In the genomic region with DNA sequence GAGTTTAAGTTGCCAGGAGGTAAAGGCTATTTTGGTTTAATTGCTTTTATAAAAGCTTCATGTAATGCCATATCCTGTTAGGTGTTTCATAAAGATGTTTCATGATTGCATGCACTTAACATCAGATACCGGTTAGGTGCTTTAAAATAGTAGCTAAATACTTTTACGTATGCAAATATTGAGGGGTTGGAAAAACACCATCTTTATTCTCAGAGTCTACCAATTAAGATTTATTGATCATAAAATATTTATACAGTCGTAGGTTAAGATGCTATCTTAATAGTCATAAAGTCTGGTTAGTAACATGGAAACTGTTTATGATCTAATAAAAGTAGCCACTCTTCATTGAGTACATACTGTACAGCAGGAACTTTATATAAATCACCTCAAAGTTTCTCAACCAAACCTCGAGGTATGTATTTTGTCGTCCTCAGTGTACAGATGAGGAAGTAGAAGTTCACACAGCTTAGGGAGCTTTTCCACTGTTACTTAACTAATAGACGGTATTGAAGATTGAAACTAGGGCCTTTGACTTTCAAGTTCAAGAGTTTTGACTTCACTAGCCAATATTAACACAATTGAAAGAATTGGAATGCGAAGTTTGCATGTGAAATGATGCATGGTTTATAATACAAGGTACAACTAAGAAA, we compare ENCODE assay signal across 19 cellular contexts.
"Had no signal": no experiment of that assay in that cellular context is flagged by ENCODE, and none has a peak within 500 bp of the region (broad histone marks: within the 10 kb centered on the region; RNA-seq: fewer than 3 reads in every experiment).

No MANE protein-coding gene starts in this region.

- H3K9me3 Mint-ChIP-seq: activated naive CD4-positive, alpha-beta T cell treated with anti-CD3 and anti-CD28 coated beads for 36 hours; brain; natural killer cell had no signal

- H3K4me1 Mint-ChIP-seq: brain, mesothelial cell of epicardium, natural killer cell had no signal

- H3K27ac Mint-ChIP-seq: activated naive CD4-positive, alpha-beta T cell treated with anti-CD3 and anti-CD28 coated beads for 36 hours; brain; mesothelial cell of epicardium; natural killer cell; progenitor cell of endocrine pancreas had no signal

- H3K27me3 Mint-ChIP-seq: brain had no signal

- DNase-seq: activated CD4-positive, alpha-beta T cell treated with anti-CD3 and anti-CD28 coated beads for 4 hours; activated effector memory CD4-positive, alpha-beta T cell treated with Interleukin-2 at 50 U/mL for 16 hours; activated naive CD4-positive, alpha-beta T cell treated with anti-CD3 and anti-CD28 coated beads for 36 hours; activated T-cell treated with anti-CD3 and anti-CD28 coated beads, Interleukin-2, amount 50 U/mL, for 1 hour; aorta; heart left ventricle; left ventricle myocardium superior; mammary epithelial cell; natural killer cell; spleen; stimulated activated CD4-positive, alpha-beta T cell treated with anti-CD3 and anti-CD28 coated beads, Interleukin-4, amount 100 ng/mL, for 1 hour; stimulated activated naive CD4-positive, alpha-beta T cell; substantia nigra; T-helper 1 cell; tibial artery had no signal

- H3K4me3 Mint-ChIP-seq: activated naive CD4-positive, alpha-beta T cell treated with anti-CD3 and anti-CD28 coated beads for 36 hours; brain; mesothelial cell of epicardium; natural killer cell had no signal

- ATAC-seq: heart left ventricle, left ventricle myocardium superior, natural killer cell had no signal

- H3K27ac ChIP-seq: epithelial cell of prostate, heart left ventricle, spleen, tibial artery had no signal

- H3K36me3 Mint-ChIP-seq: brain, mesothelial cell of epicardium, natural killer cell had no signal
